33 cellular contexts compared by ENCODE assay signal in the genomic region with DNA sequence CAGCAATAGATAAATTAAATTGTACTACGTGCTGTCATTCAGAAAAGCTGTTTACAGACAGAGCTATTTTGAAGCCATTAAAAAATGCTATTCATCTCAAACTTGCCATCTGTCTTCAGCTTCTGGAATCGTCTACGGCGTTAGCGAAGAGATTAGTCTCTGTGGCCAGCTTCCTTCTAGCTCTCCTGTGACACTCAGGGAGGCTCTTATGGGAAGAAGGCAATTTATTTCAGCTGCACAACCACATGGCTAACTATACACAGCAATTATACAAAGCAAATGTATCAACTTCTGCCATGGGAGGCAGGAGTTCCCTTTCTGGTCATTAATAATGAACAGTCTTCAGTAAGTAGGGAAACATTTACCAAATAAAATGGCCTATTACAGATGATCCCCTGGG. TPM values are rescaled to one million over a fixed set of nuclear protein-coding genes. Genes with fewer than 3 reads are reported as not detected.
"Had no signal": no experiment of that assay in that cellular context is flagged by ENCODE, and none has a peak within 500 bp of the region (broad histone marks: within the 10 kb centered on the region; RNA-seq: fewer than 3 reads in every experiment).

No MANE protein-coding gene starts in this region.

- DNase-seq: cortex of kidney; effector memory CD8-positive, alpha-beta T cell; erythroblast; esophagus squamous epithelium; foreskin melanocyte; glutamatergic neuron; heart right ventricle; hippocampal formation; left cardiac atrium; mucosa of descending colon; naive B cell; sigmoid colon; stimulated activated CD4-positive, alpha-beta T cell treated with anti-CD3 and anti-CD28 coated beads, Interleukin-15, amount 100 ng/mL, for 24 hours; stimulated activated CD4-positive, alpha-beta T cell treated with anti-CD3 and anti-CD28 coated beads, Interleukin-2, amount 100 ng/mL, for 48 hours; stimulated activated naive B cell treated with anti-CD40 and anti-IgM and Interleukin-4, amounts not matched to agents 10 μg/mL and 1 μg/mL and 100 μg/mL, for 72 hours; upper lobe of left lung; uterus had no signal

- H3K4me1 Mint-ChIP-seq: memory B cell; naive B cell; neural progenitor cell; stimulated activated naive B cell treated with anti-CD40 and anti-IgM and Interleukin-4, amounts not matched to agents 10 μg/mL and 1 μg/mL and 100 μg/mL, for 72 hours had no signal

- H3K36me3 ChIP-seq: esophagus squamous epithelium, heart right ventricle, neural progenitor cell, prostate gland, right atrium auricular region, sigmoid colon, thoracic aorta, tibial nerve, upper lobe of left lung, uterus had no signal

- H3K36me3 Mint-ChIP-seq: memory B cell, neural progenitor cell had no signal

- H3K4me3 ChIP-seq: esophagus squamous epithelium, heart right ventricle, lung, mucosa of descending colon, neural progenitor cell, prostate gland, right atrium auricular region, sigmoid colon, skin epidermis, thoracic aorta, tibial nerve, upper lobe of left lung, uterus had no signal

- ATAC-seq: effector memory CD8-positive, alpha-beta T cell; mucosa of descending colon; natural killer cell treated with Interleukin-12 subunit alpha and Interleukin-12 subunit beta and Interleukin-15 and Interleukin-18, amount 100 ng/mL, for 72 hours; stimulated activated naive B cell treated with anti-CD40 and anti-IgM and Interleukin-4, amounts not matched to agents 10 μg/mL and 1 μg/mL and 100 μg/mL, for 72 hours had no signal

- H3K9ac ChIP-seq: neural progenitor cell had no signal

- H2AFZ ChIP-seq: neural progenitor cell had no signal

- H3K4me3 Mint-ChIP-seq: effector memory CD8-positive, alpha-beta T cell; memory B cell; naive B cell; natural killer cell treated with Interleukin-12 subunit alpha and Interleukin-12 subunit beta and Interleukin-15 and Interleukin-18, amount 100 ng/mL, for 72 hours; neural progenitor cell; stimulated activated naive B cell treated with anti-CD40 and anti-IgM and Interleukin-4, amounts not matched to agents 10 μg/mL and 1 μg/mL and 100 μg/mL, for 72 hours; stimulated activated naive CD8-positive, alpha-beta T cell treated with anti-CD3 and anti-CD28 coated beads, Interleukin-15, Interleukin-2, amounts not matched to agents 100 ng/mL and 50 ng/mL, for 24 hours had no signal

- H3K4me2 ChIP-seq: neural progenitor cell had no signal

- H3K27ac Mint-ChIP-seq: effector memory CD8-positive, alpha-beta T cell; memory B cell; natural killer cell treated with Interleukin-12 subunit alpha and Interleukin-12 subunit beta and Interleukin-15 and Interleukin-18, amount 100 ng/mL, for 72 hours; neural progenitor cell; stimulated activated naive B cell treated with anti-CD40 and anti-IgM and Interleukin-4, amounts not matched to agents 10 μg/mL and 1 μg/mL and 100 μg/mL, for 72 hours; stimulated activated naive CD8-positive, alpha-beta T cell treated with anti-CD3 and anti-CD28 coated beads, Interleukin-15, Interleukin-2, amounts not matched to agents 100 ng/mL and 50 ng/mL, for 24 hours had no signal

- H3K27ac ChIP-seq: esophagus squamous epithelium, heart right ventricle, neural progenitor cell, prostate gland, right atrium auricular region, sigmoid colon, skin epidermis, thoracic aorta, tibial nerve, upper lobe of left lung, uterus had no signal

- H3K27me3 Mint-ChIP-seq: memory B cell; stimulated activated naive B cell treated with anti-CD40 and anti-IgM and Interleukin-4, amounts not matched to agents 10 μg/mL and 1 μg/mL and 100 μg/mL, for 72 hours; stimulated activated naive CD8-positive, alpha-beta T cell treated with anti-CD3 and anti-CD28 coated beads, Interleukin-15, Interleukin-2, amounts not matched to agents 100 ng/mL and 50 ng/mL, for 24 hours had no signal

- H3K27me3 ChIP-seq: heart right ventricle, neural progenitor cell, right atrium auricular region, sigmoid colon, tibial nerve, upper lobe of left lung, uterus had no signal

- H3K9me3 ChIP-seq: heart right ventricle, mucosa of descending colon, prostate gland, right atrium auricular region, sigmoid colon, thoracic aorta, upper lobe of left lung, uterus had no signal

- FAIRE-seq: endometrium, islet of Langerhans had no signal

- H3K4me1 ChIP-seq: esophagus squamous epithelium, neural progenitor cell, prostate gland, right atrium auricular region, sigmoid colon, tibial nerve, upper lobe of left lung, uterus had no signal

RNA-seq across cellular contexts. Expression of a gene that starts 6.3 kb away (rescaled TPM):
- total RNA-seq: dermis microvascular lymphatic vessel endothelial cell; esophagus squamous epithelium; kidney epithelial cell; left cardiac atrium; liver; mucosa of descending colon; natural killer cell treated with Interleukin-12 subunit alpha and Interleukin-12 subunit beta and Interleukin-15 and Interleukin-18, amount 100 ng/mL, for 72 hours; osteocyte; sigmoid colon; thoracic aorta; tibial nerve; upper lobe of left lung; uterus had no signal
- polyA plus RNA-seq: heart right ventricle, liver, lung, sigmoid colon had no signal
